In the genomic region with DNA sequence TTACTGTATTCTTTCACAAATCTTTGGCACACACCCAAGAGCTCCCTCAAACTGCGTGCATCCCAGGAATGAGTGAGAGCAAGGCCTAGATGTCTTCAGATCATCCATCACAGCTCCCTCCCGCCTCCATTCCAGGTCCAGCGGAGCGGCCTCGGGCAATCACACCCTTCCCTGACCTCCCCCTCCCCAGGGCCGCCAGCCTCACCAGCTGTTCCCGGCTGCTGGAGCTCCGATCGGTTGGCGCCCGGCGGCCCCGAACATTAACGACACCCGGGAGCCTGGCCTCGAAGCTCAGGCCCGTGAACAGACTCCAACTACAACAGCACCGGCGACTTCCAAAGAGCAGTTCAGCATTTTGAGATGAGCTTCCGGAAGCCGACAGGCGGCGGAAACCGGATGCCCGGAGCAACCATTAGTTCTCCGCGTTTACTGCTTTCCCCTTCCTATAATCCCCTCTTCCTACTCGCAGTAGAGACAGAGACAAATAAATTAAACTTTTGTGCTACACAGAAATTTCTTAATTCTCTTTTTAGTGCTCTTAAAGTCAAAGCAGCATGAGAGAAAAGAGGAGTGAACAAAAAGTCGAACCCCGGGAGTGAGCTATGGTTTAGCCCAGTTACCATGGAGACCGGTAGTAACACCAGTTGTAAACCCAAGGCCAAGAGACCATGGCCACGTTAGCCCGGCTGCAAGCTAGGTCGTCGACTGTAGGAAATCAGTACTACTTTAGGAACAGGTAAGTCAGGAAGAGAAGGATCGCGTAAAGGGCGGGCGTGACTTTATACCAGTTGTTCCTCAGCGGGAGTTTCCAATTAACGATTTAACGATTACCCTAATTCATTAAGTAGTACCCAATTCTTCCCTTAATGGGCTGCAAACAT, we compare ENCODE assay signal across 8 cellular contexts. TPM values are rescaled to one million over a fixed set of nuclear protein-coding genes. Genes with fewer than 3 reads are reported as not detected.
DNase-seq lines count a peak whose midpoint lies in the region; ATAC-seq and TF ChIP-seq lines count a peak whose summit lies in the region.

A gene (minus strand): TSS at position 380 of the 881 bp plus-strand sequence. CDS start 119 bp downstream, at position 261.
A gene with protein sequence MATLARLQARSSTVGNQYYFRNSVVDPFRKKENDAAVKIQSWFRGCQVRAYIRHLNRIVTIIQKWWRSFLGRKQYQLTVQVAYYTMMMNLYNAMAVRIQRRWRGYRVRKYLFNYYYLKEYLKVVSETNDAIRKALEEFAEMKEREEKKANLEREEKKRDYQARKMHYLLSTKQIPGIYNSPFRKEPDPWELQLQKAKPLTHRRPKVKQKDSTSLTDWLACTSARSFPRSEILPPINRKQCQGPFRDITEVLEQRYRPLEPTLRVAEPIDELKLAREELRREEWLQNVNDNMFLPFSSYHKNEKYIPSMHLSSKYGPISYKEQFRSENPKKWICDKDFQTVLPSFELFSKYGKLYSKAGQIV (plus strand): TSS at position 634 of the 881 bp plus-strand sequence. CDS start 35 bp downstream, at position 669.

- DNase-seq in BJ (ENCODE audit: low read depth) (peak; percentile 44), NCI-H460 (ENCODE audit: extremely low read depth, low read depth) (peak; percentile 89)
- DNase-seq in activated CD4-positive, alpha-beta T cell treated with anti-CD3 and anti-CD28 coated beads for 36 hours, result peak; percentile 85
- peak; percentile 54 to 60 for DNase-seq in stimulated activated CD4-positive, alpha-beta T cell treated with anti-CD3 and anti-CD28 coated beads, Interleukin-1b, Interleukin-23, amount 100 ng/mL, for 4 hours (ENCODE audit: low read depth in 2 of 2)

- no peaks in the 10 kb centered on the region for H3K27me3 ChIP-seq in BJ (ENCODE audit: control insufficient read depth, insufficient read depth, low read length)
- H3K27me3 ChIP-seq in layer of hippocampus (ENCODE audit: control insufficient read depth, insufficient read depth, low read length), result no peaks in the 10 kb centered on the region

- peak within 1 kb of the TSS; percentile 94 for H3K27ac ChIP-seq in cingulate gyrus (ENCODE audit: low read depth, low read length)
- peak within 1 kb of the TSS; percentile 91 for H3K27ac ChIP-seq in layer of hippocampus (ENCODE audit: low read depth, low read length)

- peak within 1 kb of the TSS; percentile 87 for H3K4me3 Mint-ChIP-seq in activated CD4-positive, alpha-beta T cell treated with anti-CD3 and anti-CD28 coated beads for 36 hours

- peak within 1 kb of the TSS; percentile 65 for H3K4me3 ChIP-seq in BJ (ENCODE audit: low read depth, low read length)

- H3K4me1 Mint-ChIP-seq in activated CD4-positive, alpha-beta T cell treated with anti-CD3 and anti-CD28 coated beads for 36 hours, result peaks cover 34% of the 10 kb centered on the region

- H3K27ac Mint-ChIP-seq in activated CD4-positive, alpha-beta T cell treated with anti-CD3 and anti-CD28 coated beads for 36 hours, result peak within 1 kb of the TSS; percentile 100

- H3K36me3 Mint-ChIP-seq in activated CD4-positive, alpha-beta T cell treated with anti-CD3 and anti-CD28 coated beads for 36 hours (ENCODE audit: low read depth), result peaks cover 2% of the 10 kb centered on the region

- peak; percentile 99 for ATAC-seq in HG03432 (IDR thresholded peaks at IDR 0.05; ENCODE audit: unreplicated experiment)
- peak; percentile 89 for ATAC-seq in activated CD4-positive, alpha-beta T cell treated with anti-CD3 and anti-CD28 coated beads for 36 hours

- CTCF ChIA-PET in BJ (lab: Yijun Ruan, JAX), result interaction anchor here (0.8 to 1.1 kb wide), 4 partner anchors 9 to 185 kb away, joined by 3 to 5 read pairs (median 4); no protein-coding TSS in a partner anchor
- CTCF ChIA-PET in activated CD4-positive, alpha-beta T cell treated with anti-CD3 and anti-CD28 coated beads for 36 hours (lab: Charles Lee), result interaction anchor here (1.0 kb wide), 1 partner anchor 11 kb away, joined by 4 read pairs; no protein-coding TSS in a partner anchor

- no peaks in the 10 kb centered on the region for H3K27me3 Mint-ChIP-seq in activated CD4-positive, alpha-beta T cell treated with anti-CD3 and anti-CD28 coated beads for 36 hours

- TF ChIP-seq CTCF in BJ (IDR thresholded peaks at IDR 0.05; ENCODE audit: insufficient read depth, low read depth, low read length), result peak; percentile 32

- no peaks in the 10 kb centered on the region for H3K36me3 ChIP-seq in BJ (ENCODE audit: control insufficient read depth, insufficient read depth, low read length)

- POLR2A ChIA-PET in BJ (lab: Charles Lee), result interaction anchor here (1.3 kb wide), 1 partner anchor 14 kb away, joined by 4 read pairs; no protein-coding TSS in a partner anchor
- POLR2A ChIA-PET in activated CD4-positive, alpha-beta T cell treated with anti-CD3 and anti-CD28 coated beads for 36 hours (lab: Charles Lee), result interaction anchor here (1.0 to 1.2 kb wide), 2 partner anchors 9 to 148 kb away, joined by 4 to 6 read pairs; no protein-coding TSS in a partner anchor

- no peaks in the 10 kb centered on the region for H3K9me3 Mint-ChIP-seq in activated CD4-positive, alpha-beta T cell treated with anti-CD3 and anti-CD28 coated beads for 36 hours (ENCODE audit: low read depth)

- TF ChIP-seq POLR2A in GM19193 (IDR thresholded peaks at IDR 0.05; ENCODE audit: extremely low read depth, insufficient read depth, insufficient read length), result peak; percentile 79

- intact Hi-C loops in activated CD4-positive, alpha-beta T cell treated with anti-CD3 and anti-CD28 coated beads for 36 hours (cut with DNase I, micrococcal nuclease), result loop anchor here (1.0 to 10.0 kb wide), 4 partner anchors 11 to 1544 kb away; a partner anchor contains a TSS

RNA-seq across cellular contexts. Expression of the first gene that starts in this region (rescaled TPM):
- polyA plus RNA-seq in BJ (2011; rRNA removed), result 2.7 and 6.3 TPM in 2 replicates
- polyA minus RNA-seq in BJ (2011; rRNA and poly(A)+ RNA removed), result 7.8 and 9.9 TPM in 2 replicates
- total RNA-seq in NCI-H460 (2014; rRNA removed; shearing (Covaris generic)), result 25.1 and 28.9 TPM in 2 replicates
- 8.0 and 14.3 TPM in 2 replicates for polyA plus RNA-seq in NCI-H460 (2014; cell fraction: nucleus; rRNA removed)
- 1 to 10 TPM; 6.4 to 7.2 TPM for total RNA-seq in activated CD4-positive, alpha-beta T cell treated with anti-CD3 and anti-CD28 coated beads for 36 hours

RNA-seq across cellular contexts. Expression of the second gene that starts in this region (rescaled TPM):
- polyA plus RNA-seq in BJ (2011; rRNA removed), result 0.52 and 1.1 TPM in 2 replicates
- 0.26 and 0.43 TPM in 2 replicates for polyA minus RNA-seq in BJ (2011; rRNA and poly(A)+ RNA removed)
- total RNA-seq in NCI-H460 (2014; rRNA removed; shearing (Covaris generic)), result 3.9 and 4.0 TPM in 2 replicates
- polyA plus RNA-seq in NCI-H460 (2014; cell fraction: nucleus; rRNA removed), result 0.13 and 0.30 TPM in 2 replicates
- under 1 TPM in 1 of 2 experiments, not detected in 1; 0.14 TPM for total RNA-seq in activated CD4-positive, alpha-beta T cell treated with anti-CD3 and anti-CD28 coated beads for 36 hours

Comparison
In these comparisons a context has a peak if more than half of its experiments do, and no peak if none do; other contexts are left out.
1. Peak in every context shown above with its lines: DNase-seq, ATAC-seq, H3K4me3 ChIP-seq and H3K27ac ChIP-seq.